ENCODE assay signal across 19 cellular contexts in genomic region chr6:3294396-3294795, GRCh38.
"Had no signal": no experiment of that assay in that cellular context is flagged by ENCODE, and none has a peak within 500 bp of the region (broad histone marks: within the 10 kb centered on the region; RNA-seq: fewer than 3 reads in every experiment).

No MANE protein-coding gene starts in this region.

- H3K36me3 Mint-ChIP-seq: naive B cell; stimulated activated effector memory CD8-positive, alpha-beta T cell treated with anti-CD3 and anti-CD28 coated beads, Interleukin-12 subunit alpha, Interleukin-12 subunit beta, amount 100 ng/mL, for 72 hours had no signal

- H3K4me3 Mint-ChIP-seq: stimulated activated effector memory CD8-positive, alpha-beta T cell treated with anti-CD3 and anti-CD28 coated beads, Interleukin-12 subunit alpha, Interleukin-12 subunit beta, amount 100 ng/mL, for 72 hours had no signal

- H3K4me3 ChIP-seq: coronary artery, dorsolateral prefrontal cortex, esophagus muscularis mucosa, gastrocnemius medialis, right atrium auricular region, smooth muscle cell, tibial artery, upper lobe of left lung, vagina had no signal

- H3K9me3 ChIP-seq: esophagus muscularis mucosa, gastrocnemius medialis, right atrium auricular region, tibial artery, upper lobe of left lung, vagina had no signal

- H3K4me1 ChIP-seq: tibial artery, upper lobe of left lung, vagina had no signal

- H3K27me3 ChIP-seq: dorsolateral prefrontal cortex, esophagus muscularis mucosa, gastrocnemius medialis, right atrium auricular region, upper lobe of left lung, vagina had no signal

- H3K9me3 Mint-ChIP-seq: naive B cell; nephron progenitor cell; stimulated activated effector memory CD8-positive, alpha-beta T cell treated with anti-CD3 and anti-CD28 coated beads, Interleukin-12 subunit alpha, Interleukin-12 subunit beta, amount 100 ng/mL, for 72 hours had no signal

- ATAC-seq: left colon; stimulated activated effector memory CD8-positive, alpha-beta T cell treated with anti-CD3 and anti-CD28 coated beads, Interleukin-12 subunit alpha, Interleukin-12 subunit beta, amount 100 ng/mL, for 72 hours; stimulated activated naive CD8-positive, alpha-beta T cell treated with anti-CD3 and anti-CD28 coated beads, Interleukin-15, Interleukin-2, amounts not matched to agents 100 U/mL and 50 U/mL, for 24 hours had no signal

- H3K27ac ChIP-seq: coronary artery, epithelial cell of prostate, esophagus muscularis mucosa, right atrium auricular region, tibial artery, upper lobe of left lung, vagina had no signal

- H3K4me1 Mint-ChIP-seq: stimulated activated effector memory CD8-positive, alpha-beta T cell treated with anti-CD3 and anti-CD28 coated beads, Interleukin-12 subunit alpha, Interleukin-12 subunit beta, amount 100 ng/mL, for 72 hours had no signal

- H3K27ac Mint-ChIP-seq: stimulated activated effector memory CD8-positive, alpha-beta T cell treated with anti-CD3 and anti-CD28 coated beads, Interleukin-12 subunit alpha, Interleukin-12 subunit beta, amount 100 ng/mL, for 72 hours had no signal

- H3K36me3 ChIP-seq: gastrocnemius medialis, right atrium auricular region had no signal

- DNase-seq: effector CD8-positive, alpha-beta T cell; mesendoderm; naive B cell; nephron progenitor cell; stimulated activated CD4-positive, alpha-beta T cell treated with anti-CD3 and anti-CD28 coated beads, Interleukin-4, amount 100 ng/mL, for 1 hour; stimulated activated CD8-positive, alpha-beta memory T cell treated with anti-CD3 and anti-CD28 coated beads, Interleukin-4, amount 100 ng/mL, for 48 hours; stimulated activated naive CD8-positive, alpha-beta T cell treated with anti-CD3 and anti-CD28 coated beads, Interleukin-15, Interleukin-2, amounts not matched to agents 100 U/mL and 50 U/mL, for 24 hours; upper lobe of left lung had no signal

- H3K4me2 ChIP-seq: smooth muscle cell had no signal
